Comparison of ENCODE assay signal across 8 cellular contexts in genomic region chr4:54539500-54540029, GRCh38.
A peak's percentile ranks its signal among the peaks of the same experiment; 100 is the strongest.
DNase-seq lines count a peak whose midpoint lies in the region; ATAC-seq and TF ChIP-seq lines count a peak whose summit lies in the region.

No MANE protein-coding gene starts in this region.

- no peak for TF ChIP-seq EP300 in transverse colon (IDR thresholded peaks at IDR 0.05; ENCODE audit: low read depth)

- 14% methylated on average over 23 of the region's 26 CpGs; no CpG with 5 or more reads in 1 of the 2 donors for WGBS in transverse colon (ENCODE audit: low coverage in 1 of 2), 2 donors

- intact Hi-C loops in transverse colon (cut with DNase I; ENCODE audit: low total_unique reads): no loop called here

- H3K27me3 Mint-ChIP-seq in activated CD8-positive, alpha-beta memory T cell treated with anti-CD3 and anti-CD28 coated beads, Interleukin-2, amount 10 ng/mL, durations not matched to agents 7 days and 5 days: no peaks in the 10 kb centered on the region

- no peaks in the 10 kb centered on the region for H3K9me3 Mint-ChIP-seq in activated CD8-positive, alpha-beta memory T cell treated with anti-CD3 and anti-CD28 coated beads, Interleukin-2, amount 10 ng/mL, durations not matched to agents 7 days and 5 days (ENCODE audit: low read depth)

- TF ChIP-seq CTCF in AG09309 (IDR thresholded peaks at IDR 0.05; ENCODE audit: control insufficient read depth, insufficient read depth, low read depth, low read length, missing control alignments): peak; percentile 5
- TF ChIP-seq CTCF in Peyer's patch (IDR thresholded peaks at IDR 0.05): peak in 2 of 6 experiments; percentile 14 to 22
- TF ChIP-seq CTCF in transverse colon (IDR thresholded peaks at IDR 0.05): peak in 1 of 5 experiments; percentile 13

- H3K27ac ChIP-seq in Peyer's patch (no peak overlapping the region), transverse colon (no peak overlapping the region)

- no peak for TF ChIP-seq POLR2A in Peyer's patch (IDR thresholded peaks at IDR 0.05)
- peak; percentile 79 for TF ChIP-seq POLR2A in erythroblast (IDR thresholded peaks at IDR 0.05; ENCODE audit: low read length)
- TF ChIP-seq POLR2A in transverse colon (IDR thresholded peaks at IDR 0.05): no peak

- peak overlapping the region; percentile 35 for H3K4me3 ChIP-seq in AG09309 (ENCODE audit: control insufficient read depth, low read depth, low read length)
- H3K4me3 ChIP-seq in Peyer's patch: peak overlapping the region in 3 of 4 donors; percentile 8 to 51 (median 47)
- peak overlapping the region in 3 of 4 donors; percentile 26 to 48 (median 35) for H3K4me3 ChIP-seq in transverse colon

- H3K4me1 ChIP-seq in Peyer's patch (peaks cover 0 to 7% (median 0%) of the 10 kb centered on the region in 4 donors), transverse colon (peaks cover 0 to 9% (median 7%) of the 10 kb centered on the region in 4 donors)

- H3K4me3 Mint-ChIP-seq in activated CD8-positive, alpha-beta memory T cell treated with anti-CD3 and anti-CD28 coated beads, Interleukin-2, amount 10 ng/mL, durations not matched to agents 7 days and 5 days: no peak overlapping the region

- H3K9me3 ChIP-seq in Peyer's patch (no peaks in the 10 kb centered on the region), transverse colon (no peaks in the 10 kb centered on the region)

- CTCF ChIA-PET in activated CD8-positive, alpha-beta memory T cell treated with anti-CD3 and anti-CD28 coated beads, Interleukin-2, amount 10 ng/mL, durations not matched to agents 7 days and 5 days (lab: Charles Lee): no interaction called here

- H3K27ac Mint-ChIP-seq in activated CD8-positive, alpha-beta memory T cell treated with anti-CD3 and anti-CD28 coated beads, Interleukin-2, amount 10 ng/mL, durations not matched to agents 7 days and 5 days: no peak overlapping the region

- H3K4me1 Mint-ChIP-seq in activated CD8-positive, alpha-beta memory T cell treated with anti-CD3 and anti-CD28 coated beads, Interleukin-2, amount 10 ng/mL, durations not matched to agents 7 days and 5 days: no peaks in the 10 kb centered on the region

- H3K27me3 ChIP-seq in Peyer's patch (no peaks in the 10 kb centered on the region), transverse colon (no peaks in the 10 kb centered on the region)

- in situ Hi-C loops in transverse colon (cut with MboI; ENCODE audit: low pct_ligation_motif_present in 1 of 4, low pct_unique_long_range_greater_than_20kb in 1 of 4, low sequenced_read_pairs in 3 of 4): loop anchor here in 1 of 4 donors (10.0 kb wide), 1 partner anchor 65 kb away; no protein-coding TSS in a partner anchor

- ATAC-seq in HG02642 (IDR thresholded peaks at IDR 0.05; ENCODE audit: poor library complexity, unreplicated experiment): peak; percentile 45
- ATAC-seq in activated CD8-positive, alpha-beta memory T cell treated with anti-CD3 and anti-CD28 coated beads, Interleukin-2, amount 10 ng/mL, durations not matched to agents 7 days and 5 days: no peak

- no peaks in the 10 kb centered on the region for H3K36me3 Mint-ChIP-seq in activated CD8-positive, alpha-beta memory T cell treated with anti-CD3 and anti-CD28 coated beads, Interleukin-2, amount 10 ng/mL, durations not matched to agents 7 days and 5 days

- no peaks in the 10 kb centered on the region for H3K36me3 ChIP-seq in Peyer's patch
- H3K36me3 ChIP-seq in transverse colon: no peaks in the 10 kb centered on the region

- no peak for DNase-seq in AG09309 (ENCODE audit: low read depth)
- DNase-seq in Peyer's patch: peak in 2 of 3 donors; percentile 66 to 72
- peak; percentile 62 to 80 for DNase-seq in erythroblast (lab: John Stamatoyannopoulos, UW)
- peak; percentile 39 for DNase-seq in midbrain (lab: John Stamatoyannopoulos, UW)
- DNase-seq in transverse colon: peak; percentile 54
- no peak for DNase-seq in T-helper 9 cell
- DNase-seq in activated CD8-positive, alpha-beta memory T cell treated with anti-CD3 and anti-CD28 coated beads, Interleukin-2, amount 10 ng/mL, durations not matched to agents 7 days and 5 days: no peak

Comparison
In these comparisons a context has a peak if more than half of its experiments do, and no peak if none do; other contexts are left out.
1. DNase-seq: peak in Peyer's patch (2 of 3), erythroblast (2 of 2), midbrain (single experiment) and transverse colon (single experiment); none in AG09309 (single experiment), T-helper 9 cell (single experiment) and activated CD8-positive, alpha-beta memory T cell treated with anti-CD3 and anti-CD28 coated beads, Interleukin-2, amount 10 ng/mL, durations not matched to agents 7 days and 5 days (single experiment).
2. Peak in every context shown above with its lines, with median percentiles within 50 percentile points of each other: H3K4me3 ChIP-seq.